Comparison of ENCODE assay signal across 12 cellular contexts in the genomic region with DNA sequence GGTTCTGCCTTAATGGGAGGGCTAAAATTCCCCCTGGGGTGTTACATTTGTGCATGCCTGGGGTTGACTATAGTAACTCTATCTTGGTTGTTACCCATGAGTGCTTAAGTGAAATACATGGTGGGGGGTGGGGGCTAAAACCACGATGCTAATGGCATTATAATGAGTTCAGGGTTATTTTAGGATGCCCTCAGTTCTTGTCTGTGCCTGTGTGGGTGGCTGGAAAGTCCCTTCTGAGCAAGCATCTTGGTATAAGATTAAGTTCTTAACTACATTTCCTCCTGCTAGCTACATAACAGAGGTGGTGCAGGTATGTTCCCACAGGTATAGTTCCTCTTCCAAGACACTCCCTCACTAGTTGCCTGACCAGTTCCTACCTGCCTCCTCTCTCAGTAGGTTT.
DNase-seq lines count a peak whose midpoint lies in the region; ATAC-seq, FAIRE-seq and TF ChIP-seq lines count a peak whose summit lies in the region.
"Had no signal": no experiment of that assay in that cellular context is flagged by ENCODE, and none has a peak within 500 bp of the region (broad histone marks: within the 10 kb centered on the region; RNA-seq: fewer than 3 reads in every experiment).

No MANE protein-coding gene starts in this region.

- no peak overlapping the region for H4K5ac ChIP-seq in H1 (ENCODE audit: insufficient read length, low read depth, low read length)

- H3K27ac ChIP-seq in H1 (ENCODE audit: low read depth, low read length) (no peak overlapping the region), esophagus muscularis mucosa (replicated peaks in 1 of 4) (no peak overlapping the region)

- H2BK15ac ChIP-seq in H1 (ENCODE audit: low read length), result no peak overlapping the region

- DNase-seq in H1 (ENCODE audit: low read depth in 1 of 2, low spot score in 2 of 2), result no peak
- DNase-seq in NCI-H2029 treated with DMSO at 0.1 percent for 48 hours (lab: John Stamatoyannopoulos, UW), result no peak
- DNase-seq in activated T-cell treated with anti-CD3 and anti-CD28 coated beads, Interleukin-2, amount 50 U/mL, for 4 hours, result no peak
- no peak for DNase-seq in progenitor cell of endocrine pancreas (ENCODE audit: low spot score, unreplicated experiment)
- no peak for DNase-seq in esophagus muscularis mucosa (ENCODE audit: extremely low spot score)
- DNase-seq: activated CD8-positive, alpha-beta memory T cell treated with anti-CD3 and anti-CD28 coated beads, Interleukin-2, amount 50 U/mL, for 4 hours; cerebellar nuclear complex; NCI-H187 treated with DMSO at 0.1 percent for 48 hours; occipital lobe had no signal

- H2AK5ac ChIP-seq in H1 (ENCODE audit: low read depth, low read length), result no peak overlapping the region

- H3K27me3 Mint-ChIP-seq in activated T-cell treated with anti-CD3 and anti-CD28 coated beads, Interleukin-2, amount 50 U/mL, for 4 hours (ENCODE audit: low read depth), result no peaks in the 10 kb centered on the region
- H3K27me3 Mint-ChIP-seq in progenitor cell of endocrine pancreas, result no peaks in the 10 kb centered on the region

- 100% methylated on average over 1 of the region's 1 CpG; no CpG with 5 or more reads in 1 of the 2 experiments for WGBS in H1 (ENCODE audit: extremely low coverage in 1 of 2, insufficient coverage in 1 of 2, insufficient read length in 1 of 2, insufficient replicate concordance in 2 of 2, low coverage in 1 of 2, low lambda C conversion rate in 2 of 2, missing lambda C conversion rate in 1 of 2), 2 experiments
- WGBS in esophagus muscularis mucosa, result 46% methylated on average over 1 of the region's 1 CpG

- H3K4me3 Mint-ChIP-seq in activated T-cell treated with anti-CD3 and anti-CD28 coated beads, Interleukin-2, amount 50 U/mL, for 4 hours, result no peak overlapping the region
- H3K4me3 Mint-ChIP-seq in progenitor cell of endocrine pancreas (ENCODE audit: low read depth), result no peak overlapping the region

- H3K4me3 ChIP-seq in H1 (ENCODE audit: extremely low read depth in 1 of 4, insufficient read depth in 2 of 4, low read depth in 3 of 4, low read length in 4 of 4) (no peak overlapping the region), esophagus muscularis mucosa (no peak overlapping the region)

- FAIRE-seq in H1 (lab: Jason Lieb, UNC), result no peak

- H2BK5ac ChIP-seq in H1 (ENCODE audit: low read depth, low read length), result no peak overlapping the region

- TF ChIP-seq EP300 in H1 (IDR thresholded peaks at IDR 0.05; ENCODE audit: borderline replicate concordance in 1 of 2, low read depth in 2 of 2, low read length in 2 of 2), result no peak
- no peak for TF ChIP-seq EP300 in esophagus muscularis mucosa (IDR thresholded peaks at IDR 0.05)

- H3K4ac ChIP-seq in H1 (replicated peaks; ENCODE audit: insufficient read length, low read depth, low read length), result no peak overlapping the region

- no peak overlapping the region for H4K91ac ChIP-seq in H1 (replicated peaks; ENCODE audit: insufficient read length, low read length)

- H2BK120ac ChIP-seq in H1 (replicated peaks; ENCODE audit: low read depth, low read length), result no peak overlapping the region

- H3K23me2 ChIP-seq in H1 (ENCODE audit: low read depth, low read length), result no peaks in the 10 kb centered on the region

- intact Hi-C loops in esophagus muscularis mucosa (cut with DNase I), result no loop called here

- H4K20me1 ChIP-seq in H1 (replicated peaks in 1 of 2; ENCODE audit: control insufficient read depth in 1 of 2, insufficient read depth in 2 of 2, low read length in 2 of 2), result no peaks in the 10 kb centered on the region

- ATAC-seq in GM18505 (IDR thresholded peaks at IDR 0.05; ENCODE audit: unreplicated experiment), result peak; percentile 96
- ATAC-seq in GM21381 (IDR thresholded peaks at IDR 0.05; ENCODE audit: unreplicated experiment), result peak; percentile 96
- peak; percentile 97 for ATAC-seq in HG03103 (IDR thresholded peaks at IDR 0.05; ENCODE audit: low read depth, unreplicated experiment)
- no peak for ATAC-seq in activated T-cell treated with anti-CD3 and anti-CD28 coated beads, Interleukin-2, amount 50 U/mL, for 4 hours

- H3K4me1 Mint-ChIP-seq in activated T-cell treated with anti-CD3 and anti-CD28 coated beads, Interleukin-2, amount 50 U/mL, for 4 hours (ENCODE audit: low read depth), result no peaks in the 10 kb centered on the region
- no peaks in the 10 kb centered on the region for H3K4me1 Mint-ChIP-seq in progenitor cell of endocrine pancreas (ENCODE audit: low read depth)

- no peaks in the 10 kb centered on the region for H3K79me2 ChIP-seq in H1 (ENCODE audit: control insufficient read depth in 1 of 2, insufficient read depth in 2 of 2, low read length in 2 of 2)

- CTCF ChIA-PET in H1 (lab: Charles Lee; ENCODE audit: partially characterized antibody), result no interaction called here

- no peak overlapping the region for H3K18ac ChIP-seq in H1 (ENCODE audit: extremely low read depth, low read length)

- no peaks in the 10 kb centered on the region for H3K4me1 ChIP-seq in H1 (replicated peaks in 1 of 4; ENCODE audit: control insufficient read depth in 3 of 4, insufficient read depth in 4 of 4, low read length in 3 of 4)
- no peaks in the 10 kb centered on the region for H3K4me1 ChIP-seq in esophagus muscularis mucosa

- H3K4me2 ChIP-seq in H1 (ENCODE audit: insufficient read depth in 1 of 2, low read depth in 2 of 2, low read length in 2 of 2), result no peak overlapping the region

- H3K56ac ChIP-seq in H1 (replicated peaks; ENCODE audit: insufficient read length, low read depth, low read length), result no peak overlapping the region

- H3K14ac ChIP-seq in H1 (ENCODE audit: insufficient read length), result no peak overlapping the region

- no peak overlapping the region for H3K9ac ChIP-seq in H1 (replicated peaks in 1 of 4; ENCODE audit: extremely low read depth in 1 of 4, low read depth in 3 of 4, low read length in 3 of 4)

- no peak overlapping the region for H3K27ac Mint-ChIP-seq in progenitor cell of endocrine pancreas

- TF ChIP-seq RAD21 in H1 (IDR thresholded peaks at IDR 0.05 in 1 of 2, conservative IDR thresholded peaks at IDR 0.05 in 1 of 2; ENCODE audit: low read depth in 2 of 2, low read length in 2 of 2), result no peak

- no peak for TF ChIP-seq CTCF in H1 (IDR thresholded peaks at IDR 0.05; ENCODE audit: control extremely low read depth in 1 of 3, insufficient read depth in 1 of 3, low read depth in 1 of 3, low read length in 3 of 3)
- no peak for TF ChIP-seq CTCF in progenitor cell of endocrine pancreas (IDR thresholded peaks at IDR 0.05; ENCODE audit: unreplicated experiment)
- TF ChIP-seq CTCF in esophagus muscularis mucosa (IDR thresholded peaks at IDR 0.05), result no peak

- no peaks in the 10 kb centered on the region for H3K79me1 ChIP-seq in H1 (ENCODE audit: low read depth, low read length)

- H3K36me3 ChIP-seq in H1 (ENCODE audit: control insufficient read depth in 2 of 4, insufficient read depth in 4 of 4, low read length in 3 of 4) (no peaks in the 10 kb centered on the region), esophagus muscularis mucosa (no peaks in the 10 kb centered on the region)

- POLR2A ChIA-PET in H1 (lab: Charles Lee; ENCODE audit: partially characterized antibody), result no interaction called here

- H3K36me3 Mint-ChIP-seq in activated T-cell treated with anti-CD3 and anti-CD28 coated beads, Interleukin-2, amount 50 U/mL, for 4 hours (ENCODE audit: insufficient read depth), result no peaks in the 10 kb centered on the region
- H3K36me3 Mint-ChIP-seq in progenitor cell of endocrine pancreas (ENCODE audit: insufficient read depth), result no peaks in the 10 kb centered on the region

- H3K9me3 ChIP-seq in H1 (ENCODE audit: insufficient read depth in 2 of 2, low read depth in 1 of 2, low read length in 1 of 2) (no peaks in the 10 kb centered on the region), esophagus muscularis mucosa (no peaks in the 10 kb centered on the region)

- peaks cover 15% of the 10 kb centered on the region for H3K9me3 Mint-ChIP-seq in activated T-cell treated with anti-CD3 and anti-CD28 coated beads, Interleukin-2, amount 50 U/mL, for 4 hours
- H3K9me3 Mint-ChIP-seq in progenitor cell of endocrine pancreas (ENCODE audit: low read depth), result peaks cover 14% of the 10 kb centered on the region

- H3K27me3 ChIP-seq in H1 (replicated peaks in 1 of 4; ENCODE audit: control insufficient read depth in 3 of 4, extremely low read depth in 1 of 4, insufficient read depth in 3 of 4, low read length in 3 of 4), result no peaks in the 10 kb centered on the region
- H3K27me3 ChIP-seq in esophagus muscularis mucosa, result no peaks in the 10 kb centered on the region

- 0 out of 2 replicates have a peak overlapping the region, but pooled peaks have one; percentile 73 for H2AFZ ChIP-seq in H1 (ENCODE audit: low read length)

- no peak overlapping the region for H4K8ac ChIP-seq in H1 (ENCODE audit: extremely low read depth, insufficient read depth, low read length)

- no peak overlapping the region for H3K23ac ChIP-seq in H1 (ENCODE audit: insufficient read length)

- no peak overlapping the region for H2BK20ac ChIP-seq in H1 (ENCODE audit: low read length)

- no peak for TF ChIP-seq POLR2A in GM18505 (IDR thresholded peaks at IDR 0.05; ENCODE audit: borderline replicate concordance, extremely low read depth, insufficient read depth, insufficient read length)
- TF ChIP-seq POLR2A in H1 (IDR thresholded peaks at IDR 0.05; ENCODE audit: control extremely low read depth in 1 of 2, low read depth in 2 of 2, low read length in 2 of 2), result no peak
- TF ChIP-seq POLR2A in esophagus muscularis mucosa (IDR thresholded peaks at IDR 0.05; ENCODE audit: low read depth), result no peak

- no peak overlapping the region for H2BK12ac ChIP-seq in H1 (ENCODE audit: low read depth, low read length)

TF ChIP-seq in H1, 55 proteins besides CTCF, POLR2A, EP300 and RAD21 (continues in another document):
- TF ChIP-seq CHD2 (IDR thresholded peaks at IDR 0.05; ENCODE audit: low read length) (no peak), PHF8 (conservative IDR thresholded peaks at IDR 0.05; ENCODE audit: low read depth, low read length) (no peak), SRF (IDR thresholded peaks at IDR 0.05; ENCODE audit: low read depth, low read length) (no peak), SAP30 (IDR thresholded peaks at IDR 0.05; ENCODE audit: insufficient read depth, insufficient replicate concordance, low read length) (no peak), CHD1 (IDR thresholded peaks at IDR 0.05; ENCODE audit: low read depth, low read length) (no peak), NRF1 (IDR thresholded peaks at IDR 0.05; ENCODE audit: low read depth, low read length) (no peak), POLR2AphosphoS5 (IDR thresholded peaks at IDR 0.05; ENCODE audit: low read depth, low read length) (no peak)
- TF ChIP-seq, protein P1, sequence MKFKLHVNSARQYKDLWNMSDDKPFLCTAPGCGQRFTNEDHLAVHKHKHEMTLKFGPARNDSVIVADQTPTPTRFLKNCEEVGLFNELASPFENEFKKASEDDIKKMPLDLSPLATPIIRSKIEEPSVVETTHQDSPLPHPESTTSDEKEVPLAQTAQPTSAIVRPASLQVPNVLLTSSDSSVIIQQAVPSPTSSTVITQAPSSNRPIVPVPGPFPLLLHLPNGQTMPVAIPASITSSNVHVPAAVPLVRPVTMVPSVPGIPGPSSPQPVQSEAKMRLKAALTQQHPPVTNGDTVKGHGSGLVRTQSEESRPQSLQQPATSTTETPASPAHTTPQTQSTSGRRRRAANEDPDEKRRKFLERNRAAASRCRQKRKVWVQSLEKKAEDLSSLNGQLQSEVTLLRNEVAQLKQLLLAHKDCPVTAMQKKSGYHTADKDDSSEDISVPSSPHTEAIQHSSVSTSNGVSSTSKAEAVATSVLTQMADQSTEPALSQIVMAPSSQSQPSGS (IDR thresholded peaks at IDR 0.05; ENCODE audit: low read length), result no peak

Comparison
In these comparisons a context has a peak if more than half of its experiments do, and no peak if none do; other contexts are left out.
1. ATAC-seq: peak in GM18505 (single experiment), GM21381 (single experiment) and HG03103 (single experiment); none in activated T-cell treated with anti-CD3 and anti-CD28 coated beads, Interleukin-2, amount 50 U/mL, for 4 hours (0 of 2).